ENCODE assay signal across 8 cellular contexts in genomic region chr5:68290260-68290674, GRCh38.
DNase-seq lines count a peak whose midpoint lies in the region; ATAC-seq and TF ChIP-seq lines count a peak whose summit lies in the region.

No MANE protein-coding gene starts in this region.

- H3K27me3 ChIP-seq in breast epithelium (no peaks in the 10 kb centered on the region), kidney epithelial cell (ENCODE audit: control insufficient read depth, insufficient read depth, low read length) (no peaks in the 10 kb centered on the region), spleen (replicated peaks in 1 of 7) (no peaks in the 10 kb centered on the region), PC-9 (ENCODE audit: insufficient read depth, low read depth) (no peaks in the 10 kb centered on the region)

- CTCF ChIA-PET in HEK293 (lab: Yijun Ruan, JAX) (interaction anchor here (1.6 kb wide), 1 partner anchor 170 kb away, joined by 6 read pairs; no protein-coding TSS in a partner anchor), PC-9 (lab: Charles Lee) (no interaction called here)

- no peaks in the 10 kb centered on the region for H3K79me2 ChIP-seq in PC-9 (ENCODE audit: low read depth)

- intact Hi-C loops in breast epithelium (cut with DNase I; ENCODE audit: low total_unique reads) (no loop called here), spleen (cut with DNase I; ENCODE audit: low total_unique reads) (no loop called here), PC-9 (cut with micrococcal nuclease; ENCODE audit: unreplicated experiment) (no loop called here)

- ATAC-seq in HG02852 (IDR thresholded peaks at IDR 0.05; ENCODE audit: unreplicated experiment) (no peak), GM18867 (IDR thresholded peaks at IDR 0.05; ENCODE audit: unreplicated experiment) (no peak)

- no peak overlapping the region for H3K4me3 ChIP-seq in HEK293 (ENCODE audit: low read depth, low read length)
- H3K4me3 ChIP-seq in breast epithelium: peak overlapping the region in 2 of 3 donors; percentile 60 to 73
- H3K4me3 ChIP-seq in kidney epithelial cell (ENCODE audit: low read depth, low read length): peak overlapping the region; percentile 49
- H3K4me3 ChIP-seq in spleen: peak overlapping the region in 7 of 8 donors; percentile 12 to 73 (median 51)
- H3K4me3 ChIP-seq in PC-9: no peak overlapping the region

- H3K9me3 ChIP-seq in HEK293 (ENCODE audit: control insufficient read depth, insufficient read depth, low read depth, low read length) (no peaks in the 10 kb centered on the region), breast epithelium (no peaks in the 10 kb centered on the region), spleen (no peaks in the 10 kb centered on the region), PC-9 (ENCODE audit: insufficient read depth, low read depth) (no peaks in the 10 kb centered on the region)

- peaks cover 17 to 26% of the 10 kb centered on the region in 2 experiments; a peak in 2 of 3 replicates for H3K36me3 ChIP-seq in HEK293 (ENCODE audit: control insufficient read depth in 2 of 2, insufficient read depth in 1 of 2, low read length in 2 of 2)
- no peaks in the 10 kb centered on the region for H3K36me3 ChIP-seq in breast epithelium
- H3K36me3 ChIP-seq in kidney epithelial cell (ENCODE audit: control insufficient read depth, insufficient read depth, low read length): peaks cover 2% of the 10 kb centered on the region
- peaks cover 0 to 50% (median 28%) of the 10 kb centered on the region in 6 donors for H3K36me3 ChIP-seq in spleen
- H3K36me3 ChIP-seq in PC-9 (ENCODE audit: low read depth): peaks cover 6% of the 10 kb centered on the region; the same call in 1 of the 2 replicates

- TF ChIP-seq POLR2A in breast epithelium (IDR thresholded peaks at IDR 0.05): no peak
- TF ChIP-seq POLR2A in spleen (IDR thresholded peaks at IDR 0.05): no peak

- BruUV-seq in PC-9 (replicated peaks; lab: Mats Ljungman, UMichigan): no TSS peak

- no peak overlapping the region for H3K4me2 ChIP-seq in PC-9

- no peaks in the 10 kb centered on the region for H3K9me2 ChIP-seq in PC-9 (ENCODE audit: insufficient read depth)

- no peak overlapping the region for H2AFZ ChIP-seq in PC-9

- POLR2A ChIA-PET in HEK293 (lab: Yijun Ruan, JAX) (no interaction called here), PC-9 (lab: Charles Lee; ENCODE audit: unreplicated experiment) (no interaction called here)

- no peaks in the 10 kb centered on the region for H4K20me1 ChIP-seq in PC-9 (ENCODE audit: insufficient read depth)

- peaks cover 12% of the 10 kb centered on the region for H3K4me1 ChIP-seq in HEK293 (ENCODE audit: control insufficient read depth, insufficient read depth, low read length)
- H3K4me1 ChIP-seq in breast epithelium: peaks cover 6 to 36% of the 10 kb centered on the region in 2 donors
- peaks cover 51 to 87% (median 77%) of the 10 kb centered on the region in 6 donors for H3K4me1 ChIP-seq in spleen
- H3K4me1 ChIP-seq in PC-9 (replicated peaks; ENCODE audit: insufficient read depth): peaks cover 9% of the 10 kb centered on the region

- TF ChIP-seq CTCF in HEK293 (tag by site-specific recombination; IDR thresholded peaks at IDR 0.05) (no peak), breast epithelium (IDR thresholded peaks at IDR 0.05) (no peak), kidney epithelial cell (IDR thresholded peaks at IDR 0.05; ENCODE audit: insufficient read depth, low read length, poor library complexity, severe bottlenecking) (no peak), spleen (IDR thresholded peaks at IDR 0.05 in 8 of 11, conservative IDR thresholded peaks at IDR 0.05 in 3 of 11) (no peak), PC-9 (conservative IDR thresholded peaks at IDR 0.05) (no peak)

- H3F3A ChIP-seq in PC-9 (ENCODE audit: insufficient read depth, low read depth): peaks cover 4% of the 10 kb centered on the region; the same call in 1 of the 2 replicates

- H3K27ac ChIP-seq in HEK293 (ENCODE audit: extremely low read depth, low read depth, low read length): no peak overlapping the region
- peak overlapping the region; percentile 80 to 94 for H3K27ac ChIP-seq in breast epithelium
- peak overlapping the region; percentile 40 to 92 (median 89) for H3K27ac ChIP-seq in spleen
- H3K27ac ChIP-seq in PC-9: no peak overlapping the region

- WGBS in spleen, 5 donors: 58 to 75% (median 68%) methylated on average over 4 of the region's 4 CpGs

- DNase-seq in breast epithelium (ENCODE audit: low spot score in 2 of 2): no peak
- DNase-seq in kidney epithelial cell (ENCODE audit: low read depth): no peak
- no peak for DNase-seq in spleen
- no peak for DNase-seq in stimulated activated CD4-positive, alpha-beta T cell treated with anti-CD3 and anti-CD28 coated beads, Interleukin-4, amount 100 ng/mL, for 4 hours
- DNase-seq in PC-9: no peak

TF ChIP-seq in HEK293, 187 proteins besides CTCF, POLR2A, EP300 and RAD21:
- TF ChIP-seq ZNF391 (tag by site-specific recombination; IDR thresholded peaks at IDR 0.05; ENCODE audit: borderline replicate concordance, low read depth) (no peak), PRDM10 (tag by site-specific recombination; IDR thresholded peaks at IDR 0.05) (peak; percentile 90), ZBTB44 (tag by site-specific recombination; IDR thresholded peaks at IDR 0.05) (0 out of 2 replicates have a peak, but pooled peaks have one; percentile 17), ZFP3 (tag by site-specific recombination; IDR thresholded peaks at IDR 0.05; ENCODE audit: low read depth) (no peak), TCF7L2 (IDR thresholded peaks at IDR 0.05; ENCODE audit: borderline replicate concordance, low read depth, low read length) (no peak), ZNF311 (tag by site-specific recombination; IDR thresholded peaks at IDR 0.05; ENCODE audit: borderline replicate concordance) (no peak)

Comparison
In these comparisons a context has a peak if more than half of its experiments do, and no peak if none do; other contexts are left out.
1. H3K27ac ChIP-seq: peak in breast epithelium (2 of 2) and spleen (8 of 8); none in HEK293 (single experiment) and PC-9 (single experiment).
2. H3K4me3 ChIP-seq: peak in breast epithelium (2 of 3), kidney epithelial cell (single experiment) and spleen (7 of 8); none in HEK293 (single experiment) and PC-9 (single experiment).